ENCODE assay signal across 16 cellular contexts in the genomic region with DNA sequence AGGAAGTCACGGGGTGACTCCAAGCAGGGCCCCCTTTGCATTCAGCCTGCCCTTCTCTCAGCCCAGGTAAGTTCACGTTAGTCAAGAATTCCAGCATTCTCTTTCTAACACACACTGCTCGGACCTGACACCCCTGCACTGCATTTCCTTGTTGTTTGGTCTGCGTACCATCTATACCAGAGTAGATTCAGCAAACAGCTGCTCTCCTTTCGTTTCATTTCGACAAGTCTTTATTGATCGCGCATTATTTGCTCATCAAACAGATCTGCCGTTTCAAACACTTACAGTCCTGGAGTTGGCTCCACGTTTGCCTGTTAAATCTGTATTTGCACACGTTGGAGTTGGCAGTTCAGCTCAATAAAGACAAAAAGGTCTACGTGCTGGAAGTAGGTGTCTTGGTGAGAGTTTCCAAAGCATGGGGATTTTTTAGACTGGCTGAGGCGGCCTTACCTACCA.
DNase-seq lines count a peak whose midpoint lies in the region; ATAC-seq, FAIRE-seq and TF ChIP-seq lines count a peak whose summit lies in the region.
"Had no signal": no experiment of that assay in that cellular context is flagged by ENCODE, and none has a peak within 500 bp of the region (broad histone marks: within the 10 kb centered on the region; RNA-seq: fewer than 3 reads in every experiment).

No MANE protein-coding gene starts in this region.

- peak; percentile 43 for DNase-seq in NCI-H128 (lab: John Stamatoyannopoulos, UW; ENCODE audit: unreplicated experiment)
- DNase-seq in NCI-H748 (lab: John Stamatoyannopoulos, UW; ENCODE audit: unreplicated experiment): peak; percentile 96
- DNase-seq in left lobe of liver (ENCODE audit: low spot score): peak; percentile 65
- DNase-seq in stimulated activated CD4-positive, alpha-beta T cell treated with anti-CD3 and anti-CD28 coated beads, Interleukin-2, amount 100 ng/mL, for 48 hours: no peak
- DNase-seq in H54 (ENCODE audit: insufficient read length, low spot score): no peak
- no peak for DNase-seq in stimulated activated CD4-positive, alpha-beta T cell treated with anti-CD3 and anti-CD28 coated beads, Interleukin-4, amount 100 ng/mL, for 24 hours
- DNase-seq: activated CD8-positive, alpha-beta T cell treated with anti-CD3 and anti-CD28 coated beads, Interleukin-2, amount 10 ng/mL, durations not matched to agents 7 days and 5 days; CD4-positive, alpha-beta T cell; GF-D8; upper lobe of left lung had no signal

- H3K27ac ChIP-seq in C4-2B: peak overlapping the region; percentile 76; the same call in 1 of the 2 replicates
- H3K27ac ChIP-seq: upper lobe of left lung had no signal

- ATAC-seq in left lobe of liver: peak; percentile 92
- no peak for ATAC-seq in HG03025 (IDR thresholded peaks at IDR 0.05; ENCODE audit: low FRiP score, unreplicated experiment)
- ATAC-seq: activated CD8-positive, alpha-beta T cell treated with anti-CD3 and anti-CD28 coated beads, Interleukin-2, amount 10 ng/mL, durations not matched to agents 7 days and 5 days; activated T-helper 17 cell treated with anti-CD3 and anti-CD28 coated beads, Interleukin-2, amount 50 U/mL, for 72 hours; SK-N-SH treated with all-trans-retinoic acid at 6 μM for 48 hours; stimulated activated effector memory CD8-positive, alpha-beta T cell treated with anti-CD3 and anti-CD28 coated beads, Interleukin-12 subunit alpha, Interleukin-12 subunit beta, amount 100 ng/mL, for 72 hours had no signal

- TF ChIP-seq POLR2A in H54 (IDR thresholded peaks at IDR 0.05; ENCODE audit: low read depth, low read length): no peak

- TF ChIP-seq CTCF in C4-2B (conservative IDR thresholded peaks at IDR 0.05): no peak

- no peak for FAIRE-seq in H54 (lab: Jason Lieb, UNC)
- FAIRE-seq: astrocyte had no signal

Comparison
In these comparisons a context has a peak if more than half of its experiments do, and no peak if none do; other contexts are left out.
1. DNase-seq: peak in NCI-H128 (single experiment), NCI-H748 (single experiment) and left lobe of liver (single experiment); none in stimulated activated CD4-positive, alpha-beta T cell treated with anti-CD3 and anti-CD28 coated beads, Interleukin-2, amount 100 ng/mL, for 48 hours (0 of 2), H54 (single experiment) and stimulated activated CD4-positive, alpha-beta T cell treated with anti-CD3 and anti-CD28 coated beads, Interleukin-4, amount 100 ng/mL, for 24 hours (single experiment).